In genomic region chr10:31032515-31033132, GRCh38 we compare ENCODE assay signal across 8 cellular contexts. TPM values are rescaled to one million over a fixed set of nuclear protein-coding genes. Genes with fewer than 3 reads are reported as not detected.
DNase-seq lines count a peak whose midpoint lies in the region; ATAC-seq, FAIRE-seq and TF ChIP-seq lines count a peak whose summit lies in the region.

No MANE protein-coding gene starts in this region.

- H2AFZ ChIP-seq in HCT116 (ENCODE audit: low read depth, low read length, poor library complexity, severe bottlenecking), result no peak overlapping the region
- peak overlapping the region; percentile 96 for H2AFZ ChIP-seq in hepatocyte

- FAIRE-seq in small intestine (lab: Jason Lieb, UNC) (no peak), RCC 7860 (lab: Jason Lieb, UNC) (no peak)

- RAD21 ChIA-PET in HCT116 (lab: Charles Lee; ENCODE audit: low non-redundant PET in 1 of 2, low total read pairs in 2 of 2, uncharacterized antibody in 2 of 2, unreplicated experiment in 2 of 2), result interaction anchor here (0.7 to 0.9 kb wide), 2 partner anchors 160 to 281 kb away, joined by 3 read pairs; no protein-coding TSS in a partner anchor

- no peaks in the 10 kb centered on the region for H3K9me3 Mint-ChIP-seq in activated naive CD4-positive, alpha-beta T cell treated with anti-CD3 and anti-CD28 coated beads, Interleukin-2, amount 50 U/mL, for 72 hours

- POLR2A ChIA-PET in HCT116 (lab: Charles Lee), result interaction anchor here (1.2 kb wide), 1 partner anchor 37 kb away, joined by 4 read pairs; no protein-coding TSS in a partner anchor

- WGBS in hepatocyte (ENCODE audit: low lambda C conversion rate, missing lambda C conversion rate), result 45% methylated on average over 33 of the region's 33 CpGs
- 19 to 37% (median 30%) methylated on average over 31 to 33 of the region's 33 CpGs for WGBS in small intestine, 3 donors

- H3K27ac Mint-ChIP-seq in activated naive CD4-positive, alpha-beta T cell treated with anti-CD3 and anti-CD28 coated beads, Interleukin-2, amount 50 U/mL, for 72 hours, result peak overlapping the region; percentile 97 to 98

- H3K27ac ChIP-seq in HCT116 (ENCODE audit: low read depth, low read length) (peak overlapping the region; percentile 79), hepatocyte (peak overlapping the region; percentile 99), small intestine (ENCODE audit: low read depth in 1 of 2, low read length in 1 of 2) (peak overlapping the region; percentile 99 to 100)

- no peaks in the 10 kb centered on the region for H3K9me2 ChIP-seq in HCT116 (ENCODE audit: insufficient read depth)
- no peaks in the 10 kb centered on the region for H3K9me2 ChIP-seq in hepatocyte (replicated peaks; ENCODE audit: insufficient read depth)

- H3K4me1 ChIP-seq in HCT116 (ENCODE audit: control insufficient read depth in 1 of 2, insufficient read depth in 2 of 2, low read length in 2 of 2) (peaks cover 8 to 41% of the 10 kb centered on the region in 2 experiments), hepatocyte (ENCODE audit: insufficient read depth) (peaks cover 20% of the 10 kb centered on the region), small intestine (ENCODE audit: control insufficient read depth in 2 of 2, insufficient read depth in 1 of 2, low read depth in 1 of 2, low read length in 1 of 2) (peaks cover 3 to 4% of the 10 kb centered on the region in 2 donors)

- DNase-seq in HCT116 (ENCODE audit: low read depth, low spot score) (no peak), hepatocyte (ENCODE audit: low spot score) (no peak), small intestine (no peak), activated gamma-delta T cell (lab: John Stamatoyannopoulos, UW) (no peak), NCI-H1436 (lab: John Stamatoyannopoulos, UW) (no peak), RCC 7860 (ENCODE audit: low spot score) (no peak)
- DNase-seq in activated naive CD4-positive, alpha-beta T cell treated with anti-CD3 and anti-CD28 coated beads, Interleukin-2, amount 50 U/mL, for 72 hours (ENCODE audit: low spot score in 2 of 2), result no peak
- DNase-seq in activated CD8-positive, alpha-beta memory T cell treated with anti-CD3 and anti-CD28 coated beads, Interleukin-2, amount 50 U/mL, for 48 hours, result no peak

- H3K9me3 ChIP-seq in HCT116 (ENCODE audit: control insufficient read depth in 1 of 2, insufficient read depth in 1 of 2, low read depth in 1 of 2, low read length in 2 of 2) (no peaks in the 10 kb centered on the region), hepatocyte (ENCODE audit: low read depth) (no peaks in the 10 kb centered on the region), small intestine (ENCODE audit: control insufficient read depth, low read depth) (no peaks in the 10 kb centered on the region)

- intact Hi-C loops in HCT116 (cut with micrococcal nuclease), result loop anchor here (1.0 to 5.0 kb wide), 2 partner anchors 287 to 730 kb away; partner anchors contain the start of gene ZEB1

- no peaks in the 10 kb centered on the region for H3K36me3 Mint-ChIP-seq in activated naive CD4-positive, alpha-beta T cell treated with anti-CD3 and anti-CD28 coated beads, Interleukin-2, amount 50 U/mL, for 72 hours

- H3K4me3 ChIP-seq in HCT116 (replicated peaks in 1 of 2; ENCODE audit: low read depth in 1 of 2, low read length in 2 of 2), result peak overlapping the region; percentile 39 to 65
- peak overlapping the region; percentile 41 for H3K4me3 ChIP-seq in hepatocyte
- peak overlapping the region; percentile 36 to 70 for H3K4me3 ChIP-seq in small intestine (ENCODE audit: low read depth in 1 of 2, low read length in 2 of 2)

- CTCF ChIA-PET in HCT116 (lab: Charles Lee), result interaction anchor here (0.8 to 1.7 kb wide), 7 partner anchors 12 to 436 kb away, joined by 3 to 8 read pairs (median 3); no protein-coding TSS in a partner anchor

- ATAC-seq in HCT116, result no peak
- no peak for ATAC-seq in activated naive CD4-positive, alpha-beta T cell treated with anti-CD3 and anti-CD28 coated beads, Interleukin-2, amount 50 U/mL, for 72 hours

- H3K79me2 ChIP-seq in HCT116 (ENCODE audit: insufficient read depth, low read length), result no peaks in the 10 kb centered on the region
- H3K79me2 ChIP-seq in hepatocyte, result peaks cover 10% of the 10 kb centered on the region

- TF ChIP-seq RAD21 in HCT116 (IDR thresholded peaks at IDR 0.05; ENCODE audit: low read depth), result no peak

- H3K4me2 ChIP-seq in HCT116 (ENCODE audit: low read length) (peak overlapping the region; percentile 87), hepatocyte (peak overlapping the region; percentile 91)

- TF ChIP-seq POLR2A in HCT116 (IDR thresholded peaks at IDR 0.05; ENCODE audit: borderline replicate concordance, extremely low read depth, insufficient read depth, insufficient read length), result peak; percentile 12

- H4K20me1 ChIP-seq in HCT116 (ENCODE audit: insufficient read depth) (no peaks in the 10 kb centered on the region), hepatocyte (ENCODE audit: insufficient read depth, poor library complexity, severe bottlenecking) (no peaks in the 10 kb centered on the region)

- TSS peak; percentile 79 for BruUV-seq in HCT116 (replicated peaks; lab: Mats Ljungman, UMichigan)

- H3K27me3 ChIP-seq in HCT116 (ENCODE audit: insufficient read depth, low read length), result no peaks in the 10 kb centered on the region
- no peaks in the 10 kb centered on the region for H3K27me3 ChIP-seq in hepatocyte
- no peaks in the 10 kb centered on the region for H3K27me3 ChIP-seq in small intestine (ENCODE audit: control insufficient read depth in 2 of 2, insufficient read depth in 2 of 2, low read length in 2 of 2)

- H3K9ac ChIP-seq in HCT116 (ENCODE audit: low read length), result peak overlapping the region; percentile 72

- H3K36me3 ChIP-seq in HCT116 (ENCODE audit: control insufficient read depth in 1 of 2, insufficient read depth in 2 of 2, low read length in 2 of 2), result no peaks in the 10 kb centered on the region
- no peaks in the 10 kb centered on the region for H3K36me3 ChIP-seq in hepatocyte (replicated peaks; ENCODE audit: insufficient read depth, low read depth)
- H3K36me3 ChIP-seq in small intestine (ENCODE audit: control insufficient read depth in 2 of 2, insufficient read depth in 2 of 2, low read length in 2 of 2), result no peaks in the 10 kb centered on the region

- TF ChIP-seq CTCF in HCT116 (IDR thresholded peaks at IDR 0.05 in 2 of 3, conservative IDR thresholded peaks at IDR 0.05 in 1 of 3; ENCODE audit: borderline replicate concordance in 1 of 3, insufficient read depth in 1 of 3, low read depth in 2 of 3, low read length in 2 of 3) (no peak), hepatocyte (IDR thresholded peaks at IDR 0.05; ENCODE audit: poor library complexity) (no peak)

TF ChIP-seq in HCT116, 20 proteins besides CTCF, POLR2A, EP300 and RAD21:
- TF ChIP-seq ZNF274 (IDR thresholded peaks at IDR 0.05; ENCODE audit: low read depth, low read length) (no peak), SIN3A (IDR thresholded peaks at IDR 0.05; ENCODE audit: low read depth) (no peak), TCF7L2 (IDR thresholded peaks at IDR 0.05; ENCODE audit: borderline replicate concordance, extremely low read depth, insufficient read depth, insufficient read length) (no peak), POLR2AphosphoS5 (IDR thresholded peaks at IDR 0.05; ENCODE audit: low read depth, low read length) (no peak; the same call in 1 of the 2 replicates), CBX3 (IDR thresholded peaks at IDR 0.05; ENCODE audit: low read depth) (0 out of 2 replicates have a peak, but pooled peaks have one; percentile 7), ZBTB33 (IDR thresholded peaks at IDR 0.05; ENCODE audit: extremely low read depth, insufficient replicate concordance, low read length) (no peak), SP1 (IDR thresholded peaks at IDR 0.05; ENCODE audit: low read depth) (no peak)

RNA-seq across cellular contexts. Expression of gene ZNF438, which starts 1.0 kb away (rescaled TPM):
- total RNA-seq in HCT116 (2021; ENCODE audit: unreplicated experiment) (3.3 TPM), hepatocyte (3.2 and 5.0 TPM in 2 replicates)
- polyA plus RNA-seq in HCT116 (2012), result 2.9 and 3.5 TPM in 2 replicates
- 1 to 10 TPM; 3.7 to 4.2 TPM for total RNA-seq in activated naive CD4-positive, alpha-beta T cell treated with anti-CD3 and anti-CD28 coated beads, Interleukin-2, amount 50 U/mL, for 72 hours
- polyA plus RNA-seq in hepatocyte (2.3 and 3.8 TPM in 2 replicates), small intestine (1 to 10 TPM; 4.1 to 5.8 (median 5.2) TPM)
